Comparison of ENCODE assay signal across 13 cellular contexts in the genomic region with DNA sequence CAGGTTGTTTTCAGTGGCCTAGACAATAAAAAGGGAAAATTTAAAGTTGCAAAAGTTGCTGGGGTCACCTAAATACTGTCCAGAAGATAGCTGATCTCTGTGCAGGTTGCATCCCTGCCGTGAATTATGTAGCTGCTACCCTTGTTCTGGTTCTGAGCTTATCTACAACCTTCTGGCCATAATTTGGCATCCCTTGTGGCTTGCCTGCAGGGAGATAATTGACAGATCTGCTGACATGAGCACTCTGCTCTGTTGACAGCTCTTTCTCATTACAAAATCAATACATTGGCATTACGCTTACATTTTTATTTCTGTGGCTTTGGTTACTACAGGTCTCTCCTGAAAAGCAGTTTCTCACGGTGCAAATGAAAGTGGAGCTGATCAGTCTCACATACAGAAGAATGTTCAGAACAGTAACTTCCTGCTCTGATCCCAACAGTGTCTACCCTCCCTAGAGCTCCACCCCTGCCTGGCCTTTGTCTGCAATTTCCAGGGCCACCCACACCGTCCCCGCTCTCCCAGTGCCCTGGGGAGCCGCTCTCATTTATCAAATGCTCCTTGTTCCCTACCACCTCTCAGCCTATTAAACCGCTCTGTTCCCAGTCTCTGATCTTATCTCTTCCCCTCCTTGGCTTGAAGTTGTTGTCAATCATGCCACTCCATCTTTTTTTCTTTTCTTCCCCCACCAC. TPM values are rescaled to one million over a fixed set of nuclear protein-coding genes. Genes with fewer than 3 reads are reported as not detected.
DNase-seq lines count a peak whose midpoint lies in the region; ATAC-seq and TF ChIP-seq lines count a peak whose summit lies in the region.
"Had no signal": no experiment of that assay in that cellular context is flagged by ENCODE, and none has a peak within 500 bp of the region (broad histone marks: within the 10 kb centered on the region; RNA-seq: fewer than 3 reads in every experiment).

No MANE protein-coding gene starts in this region.

- POLR2A ChIA-PET in SK-N-SH (lab: Yijun Ruan, JAX) = interaction anchor here (1.0 to 1.3 kb wide), 2 partner anchors 82 to 252 kb away, joined by 3 to 4 read pairs; a partner anchor contains a TSS
- POLR2A ChIA-PET in T-cell (lab: Charles Lee) = interaction anchor here in 1 of 2 donors (0.6 kb wide), 1 partner anchor 313 kb away, joined by 4 read pairs; no protein-coding TSS in a partner anchor

- H3F3A ChIP-seq in GM23338 (replicated peaks; ENCODE audit: low read depth) (no peaks in the 10 kb centered on the region), SK-N-SH (replicated peaks; ENCODE audit: insufficient read depth) (peaks cover 16% of the 10 kb centered on the region)

- H3K79me1 ChIP-seq in trophoblast cell (ENCODE audit: low read length) = no peaks in the 10 kb centered on the region

- peak; percentile 4 to 40; a peak in 3 of 4 replicates for TF ChIP-seq EP300 in SK-N-SH (IDR thresholded peaks at IDR 0.05; ENCODE audit: borderline replicate concordance in 1 of 2, low read depth in 1 of 2, low read length in 1 of 2)

- no peak overlapping the region for H2AK5ac ChIP-seq in trophoblast cell (ENCODE audit: low read length)

- H3K79me2 ChIP-seq in GM23338 (replicated peaks; ENCODE audit: insufficient read depth) (no peaks in the 10 kb centered on the region), SK-N-SH (ENCODE audit: insufficient read depth) (no peaks in the 10 kb centered on the region), trophoblast cell (ENCODE audit: control insufficient read depth, insufficient read depth, low read length, poor library complexity) (no peaks in the 10 kb centered on the region)

- H3K27ac Mint-ChIP-seq in GM23338 = no peak overlapping the region
- no peak overlapping the region for H3K27ac Mint-ChIP-seq in T-cell
- H3K27ac Mint-ChIP-seq: activated naive CD8-positive, alpha-beta T cell treated with anti-CD3 and anti-CD28 coated beads, Interleukin-2, amount 50 U/mL, for 24 hours had no signal

- H3K36me3 ChIP-seq in GM23338 (ENCODE audit: insufficient read depth) (no peaks in the 10 kb centered on the region), SK-N-SH (replicated peaks in 1 of 2; ENCODE audit: control insufficient read depth in 1 of 2, insufficient read depth in 2 of 2, low read length in 1 of 2) (no peaks in the 10 kb centered on the region), left ventricle myocardium inferior (no peaks in the 10 kb centered on the region), trophoblast cell (ENCODE audit: control insufficient read depth in 1 of 2, insufficient read depth in 2 of 2, low read length in 2 of 2) (no peaks in the 10 kb centered on the region)
- H3K36me3 ChIP-seq: lower lobe of right lung had no signal

- H2AFZ ChIP-seq in GM23338 = peak overlapping the region; percentile 18; the same call in 1 of the 2 replicates
- H2AFZ ChIP-seq in SK-N-SH (ENCODE audit: low read depth) = peak overlapping the region; percentile 73
- no peak overlapping the region for H2AFZ ChIP-seq in trophoblast cell (ENCODE audit: insufficient read depth, low read length, poor library complexity)

- no peaks in the 10 kb centered on the region for H3K9me3 ChIP-seq in SK-N-SH
- peaks cover 10% of the 10 kb centered on the region for H3K9me3 ChIP-seq in left ventricle myocardium inferior (replicated peaks)
- H3K9me3 ChIP-seq in trophoblast cell (ENCODE audit: insufficient read depth, low read depth, low read length) = peaks cover 4% of the 10 kb centered on the region
- H3K9me3 ChIP-seq: lower lobe of right lung, psoas muscle had no signal

- H3K4ac ChIP-seq in trophoblast cell (ENCODE audit: low read depth, low read length) = no peak overlapping the region

- H3K9me2 ChIP-seq in GM23338 (ENCODE audit: insufficient read depth) (0 out of 2 replicates have a peak, but pooled peaks cover 3% of the 10 kb centered on the region), SK-N-SH (no peaks in the 10 kb centered on the region)

- H3K4me2 ChIP-seq in GM23338 (no peak overlapping the region), SK-N-SH (peak overlapping the region; percentile 58), trophoblast cell (ENCODE audit: low read length) (peak overlapping the region; percentile 23)

- intact Hi-C loops in left ventricle myocardium inferior (cut with micrococcal nuclease) = no loop called here

- H3K4me1 ChIP-seq in GM23338 (ENCODE audit: insufficient read depth) = no peaks in the 10 kb centered on the region
- H3K4me1 ChIP-seq in SK-N-SH (ENCODE audit: control insufficient read depth in 1 of 2, insufficient read depth in 2 of 2, low read depth in 1 of 2, low read length in 1 of 2) = peaks cover 14 to 33% of the 10 kb centered on the region in 2 experiments; a peak in 3 of 4 replicates
- peaks cover 18% of the 10 kb centered on the region for H3K4me1 ChIP-seq in left ventricle myocardium inferior
- peaks cover 2 to 12% of the 10 kb centered on the region in 2 experiments for H3K4me1 ChIP-seq in trophoblast cell (ENCODE audit: control insufficient read depth in 1 of 2, insufficient read depth in 2 of 2, low read length in 2 of 2)
- H3K4me1 ChIP-seq: lower lobe of right lung, psoas muscle had no signal

- H3K18ac ChIP-seq in trophoblast cell (ENCODE audit: low read length) = no peak overlapping the region

- TF ChIP-seq CTCF in GM23338 (conservative IDR thresholded peaks at IDR 0.05; ENCODE audit: low read depth in 2 of 2) (no peak), SK-N-SH (IDR thresholded peaks at IDR 0.05) (no peak), left ventricle myocardium inferior (IDR thresholded peaks at IDR 0.05; ENCODE audit: borderline replicate concordance) (no peak)

- no peaks in the 10 kb centered on the region for H4K20me1 ChIP-seq in GM23338 (replicated peaks; ENCODE audit: insufficient read depth)
- no peaks in the 10 kb centered on the region for H4K20me1 ChIP-seq in SK-N-SH (ENCODE audit: insufficient read depth)

- H2BK12ac ChIP-seq in trophoblast cell (ENCODE audit: low read length) = no peak overlapping the region

- CTCF ChIA-PET in SK-N-SH (lab: Yijun Ruan, JAX) = interaction anchor here (0.7 to 4.4 kb wide), 13 partner anchors 10 to 470 kb away, joined by 3 to 23 read pairs (median 3); a partner anchor contains a TSS
- CTCF ChIA-PET in T-cell (lab: Charles Lee) = interaction anchor here (0.6 to 0.9 kb wide), 5 partner anchors 26 to 1186 kb away, joined by 3 to 7 read pairs (median 5); no protein-coding TSS in a partner anchor

- H3K4me3 Mint-ChIP-seq in GM23338 (no peak overlapping the region), T-cell (no peak overlapping the region)
- H3K4me3 Mint-ChIP-seq: activated naive CD8-positive, alpha-beta T cell treated with anti-CD3 and anti-CD28 coated beads, Interleukin-2, amount 50 U/mL, for 24 hours had no signal

- H4K12ac ChIP-seq in trophoblast cell (ENCODE audit: low read depth, low read length) = no peak overlapping the region

- peaks cover 5% of the 10 kb centered on the region for H3K4me1 Mint-ChIP-seq in GM23338
- peaks cover 26 to 38% (median 29%) of the 10 kb centered on the region in 3 donors for H3K4me1 Mint-ChIP-seq in T-cell

- ATAC-seq in GM23338 (peak; percentile 88), T-cell (replicated peaks in 1 of 4) (no peak)
- ATAC-seq: activated naive CD8-positive, alpha-beta T cell treated with anti-CD3 and anti-CD28 coated beads, Interleukin-2, amount 50 U/mL, for 24 hours had no signal

- peaks cover 4% of the 10 kb centered on the region; the same call in 2 of the 3 replicates for H3K9me3 Mint-ChIP-seq in GM23338
- H3K9me3 Mint-ChIP-seq in T-cell = peaks cover 5 to 17% (median 6%) of the 10 kb centered on the region in 3 donors

- H4K91ac ChIP-seq in trophoblast cell (ENCODE audit: low read depth, low read length) = no peak overlapping the region

- no peak overlapping the region for H3K23ac ChIP-seq in trophoblast cell (ENCODE audit: low read length)

- H3K27me3 Mint-ChIP-seq in GM23338 (ENCODE audit: insufficient read depth, low read depth, poor library complexity) (peaks cover 6% of the 10 kb centered on the region), T-cell (peaks cover 15 to 36% of the 10 kb centered on the region in 2 donors)

- no peak overlapping the region for H3K14ac ChIP-seq in trophoblast cell (ENCODE audit: low read length)

- H2BK5ac ChIP-seq in trophoblast cell (ENCODE audit: low read depth, low read length, poor library complexity) = no peak overlapping the region

- H3K9ac ChIP-seq in SK-N-SH (peak overlapping the region; percentile 31; the same call in 1 of the 2 replicates), trophoblast cell (ENCODE audit: low read length) (no peak overlapping the region)

- H2BK120ac ChIP-seq in trophoblast cell (ENCODE audit: insufficient read depth, low read length, poor library complexity) = no peak overlapping the region

- H3K36me3 Mint-ChIP-seq in GM23338 (ENCODE audit: low read depth) (no peaks in the 10 kb centered on the region; the same call in 2 of the 3 replicates), T-cell (peaks cover 8% of the 10 kb centered on the region)

- peak; percentile 11 for DNase-seq in GM23338 (ENCODE audit: low spot score)
- peak; percentile 67 for DNase-seq in SK-N-SH
- no peak for DNase-seq in left ventricle myocardium inferior
- DNase-seq in trophoblast cell = no peak
- DNase-seq in 8988T = no peak
- no peak for DNase-seq in activated CD8-positive, alpha-beta memory T cell treated with anti-CD3 and anti-CD28 coated beads, Interleukin-2, amount 50 U/mL, for 4 hours
- DNase-seq in NK-92 (lab: John Stamatoyannopoulos, UW; ENCODE audit: unreplicated experiment) = no peak
- no peak for DNase-seq in T-cell
- DNase-seq: activated naive CD8-positive, alpha-beta T cell treated with anti-CD3 and anti-CD28 coated beads, Interleukin-2, amount 50 U/mL, for 24 hours; lower lobe of right lung; stimulated activated CD4-positive, alpha-beta T cell treated with anti-CD3 and anti-CD28 coated beads, Interleukin-2, amount 100 ng/mL, for 48 hours; stimulated activated naive CD4-positive, alpha-beta T cell treated with Interleukin-2 at 50 U/mL for 16 hours had no signal

- peak; percentile 8; the same call in 1 of the 2 replicates for TF ChIP-seq RAD21 in SK-N-SH (IDR thresholded peaks at IDR 0.05; ENCODE audit: low read length)

- H3K27ac ChIP-seq in GM23338 (ENCODE audit: low read depth) = no peak overlapping the region
- H3K27ac ChIP-seq in SK-N-SH (ENCODE audit: low read depth in 2 of 2, low read length in 1 of 2) = peak overlapping the region; percentile 72 to 89
- H3K27ac ChIP-seq in left ventricle myocardium inferior (replicated peaks) = peak overlapping the region; percentile 46
- H3K27ac ChIP-seq in trophoblast cell (ENCODE audit: low read depth, low read length) = no peak overlapping the region
- H3K27ac ChIP-seq: lower lobe of right lung, psoas muscle had no signal

- no peak overlapping the region for H4K8ac ChIP-seq in trophoblast cell (ENCODE audit: low read depth, low read length)

- H3K4me3 ChIP-seq in GM23338 (no peak overlapping the region), SK-N-SH (ENCODE audit: low read depth in 2 of 2, low read length in 1 of 2) (peak overlapping the region; percentile 13 to 17; a peak in 3 of 4 replicates), left ventricle myocardium inferior (peak overlapping the region; percentile 43), trophoblast cell (ENCODE audit: low read depth, low read length) (no peak overlapping the region)
- H3K4me3 ChIP-seq: lower lobe of right lung, psoas muscle had no signal

- H3K27me3 ChIP-seq in GM23338 (ENCODE audit: insufficient read depth) = no peaks in the 10 kb centered on the region
- no peaks in the 10 kb centered on the region for H3K27me3 ChIP-seq in SK-N-SH (ENCODE audit: insufficient read depth)
- no peaks in the 10 kb centered on the region for H3K27me3 ChIP-seq in left ventricle myocardium inferior (ENCODE audit: low read depth)
- H3K27me3 ChIP-seq in trophoblast cell (ENCODE audit: insufficient read depth, low read length) = no peaks in the 10 kb centered on the region

- 31% methylated on average over 7 of the region's 7 CpGs for WGBS in SK-N-SH (ENCODE audit: low lambda C conversion rate)
- WGBS in trophoblast cell (ENCODE audit: extremely low coverage, insufficient coverage, insufficient read length) = no CpG with 5 or more reads among the region's 7 CpGs

RNA-seq across cellular contexts. Expression of a gene that starts 29.1 kb away (rescaled TPM):
- 14.4 and 18.2 TPM in 2 replicates for total RNA-seq in GM23338 (2014; rRNA removed; shearing (Covaris generic))
- polyA plus RNA-seq in GM23338 (2016; fragmentation: Nextera tagmentation; extraction: Ambion mirVana) = 6.2 and 8.5 TPM in 2 replicates
- polyA plus RNA-seq in SK-N-SH (2012; rRNA removed) = 4.1 and 5.7 TPM in 2 replicates
- 3.5 and 3.6 TPM in 2 replicates for polyA plus RNA-seq in SK-N-SH (2012; cell fraction: cytosol; rRNA removed)
- 7.4 and 21.0 TPM in 2 replicates for polyA plus RNA-seq in SK-N-SH (2012; cell fraction: nucleus; rRNA removed)
- 6.0 TPM for total RNA-seq in left ventricle myocardium inferior
- 4.0 and 4.5 TPM in 2 replicates for polyA plus RNA-seq in trophoblast cell (2013)
- total RNA-seq in T-cell = 1 to 10 TPM; 1.6 to 3.7 (median 2.5) TPM

Comparison
In these comparisons a context has a peak if more than half of its experiments do, and no peak if none do; other contexts are left out.
1. DNase-seq: peak in GM23338 (single experiment) and SK-N-SH (single experiment); none in left ventricle myocardium inferior (single experiment), trophoblast cell (0 of 2), 8988T (single experiment), activated CD8-positive, alpha-beta memory T cell treated with anti-CD3 and anti-CD28 coated beads, Interleukin-2, amount 50 U/mL, for 4 hours (single experiment), NK-92 (single experiment) and T-cell (0 of 34).
2. H3K27ac ChIP-seq: peak in SK-N-SH (2 of 2) and left ventricle myocardium inferior (single experiment); none in GM23338 (single experiment) and trophoblast cell (single experiment).
3. H3K4me3 ChIP-seq: peak in SK-N-SH (2 of 2) and left ventricle myocardium inferior (single experiment); none in GM23338 (single experiment) and trophoblast cell (single experiment).